ENCODE assay signal across 21 cellular contexts in the genomic region with DNA sequence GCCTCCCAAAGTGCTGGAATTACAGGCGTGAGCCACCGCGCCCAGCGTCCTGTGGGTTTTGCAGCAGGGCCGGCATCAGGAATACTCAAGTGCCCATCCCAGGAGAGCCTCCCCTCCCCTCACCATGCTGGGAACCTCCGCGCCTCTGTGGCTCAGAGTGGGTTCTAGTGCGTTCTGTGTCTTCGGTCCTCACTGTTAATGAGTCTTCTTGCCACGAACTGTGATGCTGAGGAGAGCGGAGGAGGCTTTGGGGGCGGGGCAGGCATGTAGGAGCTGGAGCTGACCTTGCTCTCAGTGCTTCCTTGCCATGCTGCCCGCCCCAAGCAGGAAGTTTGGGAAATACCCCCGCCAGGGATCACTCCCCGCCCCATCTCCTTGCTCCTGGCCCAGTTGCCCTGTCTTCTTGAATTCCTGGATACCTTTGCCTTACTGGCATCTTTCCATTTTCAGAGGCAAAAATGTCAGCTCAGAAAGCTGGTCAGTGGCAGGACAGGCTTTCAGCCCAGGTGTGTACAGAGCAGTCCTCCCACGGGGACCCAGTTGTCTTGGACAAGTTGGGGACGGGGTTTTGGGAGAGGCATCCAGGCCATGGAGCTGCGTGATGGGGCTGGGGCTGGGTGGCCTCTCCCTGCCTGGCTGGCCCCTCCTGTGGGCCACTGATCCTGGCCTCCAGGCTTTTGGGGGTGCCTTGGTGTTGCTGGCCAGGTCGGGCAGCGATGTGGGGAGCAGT.
"Had no signal": no experiment of that assay in that cellular context is flagged by ENCODE, and none has a peak within 500 bp of the region (broad histone marks: within the 10 kb centered on the region; RNA-seq: fewer than 3 reads in every experiment).

No MANE protein-coding gene starts in this region.

- H3K36me3 ChIP-seq: gastrocnemius medialis, prostate gland had no signal

- ATAC-seq: activated CD4-positive, CD25-positive, alpha-beta regulatory T cell treated with anti-CD3 and anti-CD28 coated beads, Interleukin-2, amount 50 U/mL, for 24 hours; effector memory CD8-positive, alpha-beta T cell; gastrocnemius medialis; left lung; natural killer cell treated with Interleukin-12 subunit alpha and Interleukin-12 subunit beta and Interleukin-15 and Interleukin-18, amount 100 ng/mL, for 72 hours; right cardiac atrium; stimulated activated naive CD8-positive, alpha-beta T cell treated with anti-CD3 and anti-CD28 coated beads, Interleukin-15, amount 100 ng/mL, for 72 hours; upper lobe of right lung had no signal

- H3K36me3 Mint-ChIP-seq: activated naive CD8-positive, alpha-beta T cell treated with anti-CD3 and anti-CD28 coated beads, Interleukin-2, amount 10 ng/mL, durations not matched to agents 7 days and 5 days; natural killer cell treated with Interleukin-12 subunit alpha and Interleukin-12 subunit beta and Interleukin-15 and Interleukin-18, amount 100 ng/mL, for 72 hours had no signal

- H3K4me1 ChIP-seq: prostate gland, testis, upper lobe of right lung had no signal

- H3K4me1 Mint-ChIP-seq: stimulated activated naive CD8-positive, alpha-beta T cell treated with anti-CD3 and anti-CD28 coated beads, Interleukin-15, amount 100 ng/mL, for 72 hours had no signal

- H3K4me3 ChIP-seq: gastrocnemius medialis, left lung, prostate gland, smooth muscle cell, testis, upper lobe of right lung had no signal

- H3K4me2 ChIP-seq: smooth muscle cell had no signal

- H3K4me3 Mint-ChIP-seq: activated naive CD8-positive, alpha-beta T cell treated with anti-CD3 and anti-CD28 coated beads, Interleukin-2, amount 10 ng/mL, durations not matched to agents 7 days and 5 days; brain; effector memory CD8-positive, alpha-beta T cell; memory B cell; natural killer cell treated with Interleukin-12 subunit alpha and Interleukin-12 subunit beta and Interleukin-15 and Interleukin-18, amount 100 ng/mL, for 72 hours; stimulated activated naive CD8-positive, alpha-beta T cell treated with anti-CD3 and anti-CD28 coated beads, Interleukin-15, amount 100 ng/mL, for 72 hours; T-helper 2 cell treated with Interferon-gamma antibody and Interleukin-4, amounts not matched to agents 5 μg/mL and 100 μg/mL, for 36 hours had no signal

- H3K27me3 Mint-ChIP-seq: activated naive CD8-positive, alpha-beta T cell treated with anti-CD3 and anti-CD28 coated beads, Interleukin-2, amount 10 ng/mL, durations not matched to agents 7 days and 5 days; effector memory CD8-positive, alpha-beta T cell; memory B cell; natural killer cell treated with Interleukin-12 subunit alpha and Interleukin-12 subunit beta and Interleukin-15 and Interleukin-18, amount 100 ng/mL, for 72 hours; stimulated activated naive CD8-positive, alpha-beta T cell treated with anti-CD3 and anti-CD28 coated beads, Interleukin-15, amount 100 ng/mL, for 72 hours had no signal

- H3K27ac Mint-ChIP-seq: activated naive CD8-positive, alpha-beta T cell treated with anti-CD3 and anti-CD28 coated beads, Interleukin-2, amount 10 ng/mL, durations not matched to agents 7 days and 5 days; memory B cell; natural killer cell treated with Interleukin-12 subunit alpha and Interleukin-12 subunit beta and Interleukin-15 and Interleukin-18, amount 100 ng/mL, for 72 hours; T-helper 2 cell treated with Interferon-gamma antibody and Interleukin-4, amounts not matched to agents 5 μg/mL and 100 μg/mL, for 36 hours had no signal

- H3K27me3 ChIP-seq: gastrocnemius medialis, left lung, testis, upper lobe of right lung had no signal

- H3K9me3 ChIP-seq: gastrocnemius medialis, left lung, prostate gland, testis, upper lobe of right lung had no signal

- H3K27ac ChIP-seq: gastrocnemius medialis, left lung, prostate gland, testis, upper lobe of right lung had no signal

- DNase-seq: activated naive CD4-positive, alpha-beta T cell; activated naive CD8-positive, alpha-beta T cell treated with anti-CD3 and anti-CD28 coated beads, Interleukin-2, amount 10 ng/mL, durations not matched to agents 7 days and 5 days; activated T-cell treated with anti-CD3 and anti-CD28 coated beads for 4 hours; cerebellar nuclear complex; dermis blood vessel endothelial cell; effector memory CD8-positive, alpha-beta T cell; gastrocnemius medialis; occipital lobe; stimulated activated naive CD8-positive, alpha-beta T cell treated with anti-CD3 and anti-CD28 coated beads, Interleukin-15, amount 100 ng/mL, for 72 hours; SW 1271; testis; upper lobe of right lung had no signal
